ENCODE assay signal across 8 cellular contexts in genomic region chr11:33258631-33259184, GRCh38. TPM values are rescaled to one million over a fixed set of nuclear protein-coding genes. Genes with fewer than 3 reads are reported as not detected.
A peak's percentile ranks its signal among the peaks of the same experiment; 100 is the strongest.
DNase-seq lines count a peak whose midpoint lies in the region; ATAC-seq, FAIRE-seq and TF ChIP-seq lines count a peak whose summit lies in the region.

No MANE protein-coding gene starts in this region.

- intact Hi-C loops in HepG2 (cut with micrococcal nuclease; ENCODE audit: unreplicated experiment): loop anchor here (5.0 kb wide), 2 partner anchors 46 to 69 kb away; no protein-coding TSS in a partner anchor

- no peaks in the 10 kb centered on the region for H3K36me3 ChIP-seq in bronchial epithelial cell (ENCODE audit: control insufficient read depth, insufficient read depth, low read length)
- no peaks in the 10 kb centered on the region for H3K36me3 ChIP-seq in HepG2 (replicated peaks in 1 of 2; ENCODE audit: control insufficient read depth in 1 of 2, insufficient read depth in 2 of 2, low read length in 2 of 2)
- no peaks in the 10 kb centered on the region for H3K36me3 ChIP-seq in thoracic aorta

- H3K27me3 ChIP-seq in bronchial epithelial cell (ENCODE audit: control insufficient read depth, insufficient read depth, low read length) (no peaks in the 10 kb centered on the region), HepG2 (ENCODE audit: control insufficient read depth in 1 of 2, insufficient read depth in 2 of 2, low read length in 2 of 2) (no peaks in the 10 kb centered on the region; a peak in 1 of 5 replicates), thoracic aorta (replicated peaks; ENCODE audit: insufficient read depth) (no peaks in the 10 kb centered on the region)

- no peak for TF ChIP-seq RAD21 in HepG2 (CRISPR knock-in tag; IDR thresholded peaks at IDR 0.05)

- CTCF ChIA-PET in HepG2 (lab: Yijun Ruan, JAX; ENCODE audit: low intra/inter-chr PET ratio, low total read pairs): interaction anchor here (1.6 kb wide), 1 partner anchor 71 kb away, joined by 5 read pairs; no protein-coding TSS in a partner anchor

- DNase-seq in GM12865 (ENCODE audit: low read depth): no peak
- DNase-seq in HFF-Myc (ENCODE audit: extremely low read depth, low read depth): no peak
- peak; percentile 62 for DNase-seq in NOMO-1 treated with DMSO at 0.1 percent for 48 hours (lab: John Stamatoyannopoulos, UW; ENCODE audit: unreplicated experiment)
- DNase-seq in bronchial epithelial cell (ENCODE audit: low read depth): peak; percentile 71
- DNase-seq in HepG2 (ENCODE audit: low spot score): peak; percentile 53
- DNase-seq in thoracic aorta (ENCODE audit: low spot score): no peak
- no peak for DNase-seq in stimulated activated CD8-positive, alpha-beta memory T cell treated with anti-CD3 and anti-CD28 coated beads, Interleukin-4, amount 100 ng/mL, for 48 hours
- DNase-seq in GM20000 (ENCODE audit: low spot score): no peak

- H3K79me2 ChIP-seq in HepG2 (ENCODE audit: insufficient read depth, low read length): peaks cover 52% of the 10 kb centered on the region

- peak in 1 of 2 experiments; percentile 8; a peak in 1 of 4 replicates for TF ChIP-seq POLR2A in HepG2 (IDR thresholded peaks at IDR 0.05; ENCODE audit: insufficient read depth in 1 of 2, low read depth in 2 of 2, low read length in 2 of 2)

- peaks cover 38% of the 10 kb centered on the region for H4K20me1 ChIP-seq in HepG2 (ENCODE audit: insufficient read depth, low read length)

- FAIRE-seq in bronchial epithelial cell (lab: Jason Lieb, UNC): no peak
- FAIRE-seq in HepG2 (lab: Jason Lieb, UNC): no peak

- ATAC-seq in HepG2 (peak; percentile 28), thoracic aorta (ENCODE audit: insufficient number of reproducible peaks, low FRiP score, low read depth) (peak; percentile 7)

- POLR2A ChIA-PET in HepG2 (lab: Yijun Ruan, JAX): no interaction called here

- H3K27ac ChIP-seq in HepG2 (ENCODE audit: extremely low read length, insufficient read depth, low read length): peak overlapping the region; percentile 98
- peak overlapping the region; percentile 100 for H3K27ac ChIP-seq in thoracic aorta

- H3K4me2 ChIP-seq in HepG2 (ENCODE audit: low read depth, low read length): peak overlapping the region; percentile 72

- TF ChIP-seq EP300 in HepG2 (IDR thresholded peaks at IDR 0.05; ENCODE audit: low read depth in 2 of 2, low read length in 2 of 2) (no peak), HepG2 (CRISPR knock-in tag; IDR thresholded peaks at IDR 0.05; ENCODE audit: borderline replicate concordance) (no peak)

- TSS peak; percentile 45 for BruUV-seq in HepG2 (replicated peaks; lab: Mats Ljungman, UMichigan)

- H3K9me3 ChIP-seq in HepG2 (ENCODE audit: low read length) (no peaks in the 10 kb centered on the region), thoracic aorta (no peaks in the 10 kb centered on the region)

- WGBS in HepG2 (ENCODE audit: low lambda C conversion rate): 2% methylated on average over 10 of the region's 14 CpGs

- no peak overlapping the region for H2AFZ ChIP-seq in HepG2 (ENCODE audit: low read length)

- no peak for TF ChIP-seq CTCF in GM12865 (IDR thresholded peaks at IDR 0.05; ENCODE audit: insufficient read depth, low read depth, low read length, missing control alignments)
- no peak for TF ChIP-seq CTCF in HFF-Myc (IDR thresholded peaks at IDR 0.05; ENCODE audit: low read depth, low read length, missing control alignments)
- TF ChIP-seq CTCF in bronchial epithelial cell (IDR thresholded peaks at IDR 0.05; ENCODE audit: insufficient read depth, low read length, severe bottlenecking): no peak
- TF ChIP-seq CTCF in HepG2 (CRISPR knock-in tag; IDR thresholded peaks at IDR 0.05): no peak
- TF ChIP-seq CTCF in thoracic aorta (IDR thresholded peaks at IDR 0.05): no peak
- no peak for TF ChIP-seq CTCF in GM20000 (IDR thresholded peaks at IDR 0.05; ENCODE audit: extremely low read depth, missing control alignments)

- peaks cover 48% of the 10 kb centered on the region for H3K4me1 ChIP-seq in HepG2 (ENCODE audit: insufficient read depth, low read length)
- peaks cover 38 to 45% of the 10 kb centered on the region in 2 donors for H3K4me1 ChIP-seq in thoracic aorta (ENCODE audit: control insufficient read depth in 1 of 2, low read depth in 2 of 2)

- H3K9ac ChIP-seq in HepG2 (ENCODE audit: insufficient read depth, low read depth, low read length): peak overlapping the region; percentile 99

- peak overlapping the region; percentile 97 for H3K4me3 ChIP-seq in GM12865 (ENCODE audit: low read depth, low read length)
- H3K4me3 ChIP-seq in HFF-Myc (replicated peaks; ENCODE audit: low read depth, low read length): peak overlapping the region; percentile 72
- peak overlapping the region; percentile 99 for H3K4me3 ChIP-seq in bronchial epithelial cell (ENCODE audit: low read depth, low read length)
- H3K4me3 ChIP-seq in HepG2 (replicated peaks in 1 of 3; ENCODE audit: insufficient read depth in 1 of 3, low read depth in 2 of 3, low read length in 3 of 3): peak overlapping the region; percentile 98 to 100 (median 99)
- H3K4me3 ChIP-seq in thoracic aorta: peak overlapping the region; percentile 98

- in situ Hi-C loops in HepG2 (cut with HindIII; ENCODE audit: extremely low pct_ligation_motif_present, low pct_unique_long_range_greater_than_20kb): no loop called here

TF ChIP-seq in HepG2, 621 proteins besides CTCF, POLR2A, EP300 and RAD21 (continues in another document):
- TF ChIP-seq ZBTB2 (CRISPR knock-in tag; IDR thresholded peaks at IDR 0.05; ENCODE audit: low read depth) (no peak), KLF11 (CRISPR knock-in tag; IDR thresholded peaks at IDR 0.05) (peak; percentile 18), WIZ (CRISPR knock-in tag; IDR thresholded peaks at IDR 0.05) (no peak), TGIF2 (CRISPR knock-in tag; IDR thresholded peaks at IDR 0.05) (0 out of 2 replicates have a peak, but pooled peaks have one; percentile 7), MXI1 (IDR thresholded peaks at IDR 0.05; ENCODE audit: borderline replicate concordance, low read depth, low read length) (no peak), SSRP1 (CRISPR knock-in tag; IDR thresholded peaks at IDR 0.05) (0 out of 2 replicates have a peak, but pooled peaks have one; percentile 79), FOXK2 (IDR thresholded peaks at IDR 0.05) (peak; percentile 48; the same call in 1 of the 2 replicates), AGO1 (IDR thresholded peaks at IDR 0.05; ENCODE audit: low read depth, low read length, poor library complexity, severe bottlenecking) (no peak), ZNF331 (CRISPR knock-in tag; IDR thresholded peaks at IDR 0.05) (no peak), ATRX (CRISPR knock-in tag; IDR thresholded peaks at IDR 0.05; ENCODE audit: borderline replicate concordance) (no peak), HNRNPLL (IDR thresholded peaks at IDR 0.05; ENCODE audit: low read depth, low read length, poor library complexity, severe bottlenecking) (peak; percentile 95), SAP130 (CRISPR knock-in tag; IDR thresholded peaks at IDR 0.05; ENCODE audit: low read depth) (peak; percentile 0; the same call in 1 of the 2 replicates), CCDC6 (CRISPR knock-in tag; IDR thresholded peaks at IDR 0.05) (no peak), PBX3 (CRISPR knock-in tag; IDR thresholded peaks at IDR 0.05; ENCODE audit: borderline replicate concordance) (0 out of 2 replicates have a peak, but pooled peaks have one; percentile 18)

RNA-seq across cellular contexts. Expression of gene HIPK3, which starts 1.5 kb away (rescaled TPM):
- total RNA-seq in bronchial epithelial cell (72.5 and 100 TPM in 2 replicates), HepG2 (2016; rRNA removed; fragmentation: Illumina TruSeq; extraction: Trizol) (39.8 and 44.3 TPM in 2 replicates), thoracic aorta (100 to 1,000 TPM; 125 to 311 TPM)
- 246 and 276 TPM in 2 replicates for total RNA-seq in HepG2 (2016; cell fraction: cytosol; rRNA removed; fragmentation: Illumina TruSeq; extraction: Trizol; ENCODE audit: low read depth)
- 37.6 and 42.6 TPM in 2 replicates for total RNA-seq in HepG2 (2016; cell fraction: insoluble cytoplasmic fraction; rRNA removed; fragmentation: Illumina TruSeq; extraction: Trizol)
- 125 and 146 TPM in 2 replicates for total RNA-seq in HepG2 (2016; cell fraction: membrane; rRNA removed; fragmentation: Illumina TruSeq; extraction: Trizol)
- total RNA-seq in HepG2 (2016; cell fraction: nucleus; rRNA removed; fragmentation: Illumina TruSeq; extraction: Trizol): 22.4 and 25.3 TPM in 2 replicates
- 18.2 and 20.5 TPM in 2 replicates for polyA plus RNA-seq in HepG2 (2011; rRNA removed)
- polyA plus RNA-seq in HepG2 (2011; cell fraction: cytosol; rRNA removed): 9.4 and 14.2 TPM in 2 replicates
- 12.6 TPM in 2 replicates for polyA plus RNA-seq in HepG2 (2011; cell fraction: nucleus; rRNA removed)
- polyA plus RNA-seq in HepG2 (2012): 14.7 and 16.7 TPM in 2 replicates
- polyA plus RNA-seq in HepG2 (2016; cell fraction: cytosol; fragmentation: Illumina TruSeq; extraction: Trizol; ENCODE audit: low read depth): 0.45 and 0.57 TPM in 2 replicates
- 20.1 and 22.2 TPM in 2 replicates for polyA plus RNA-seq in HepG2 (2016; cell fraction: insoluble cytoplasmic fraction; fragmentation: Illumina TruSeq; extraction: Trizol; ENCODE audit: low read depth)
- 3.7 and 4.1 TPM in 2 replicates for polyA plus RNA-seq in HepG2 (2016; cell fraction: membrane; fragmentation: Illumina TruSeq; extraction: Trizol; ENCODE audit: low read depth)
- 19.0 and 19.1 TPM in 2 replicates for polyA plus RNA-seq in HepG2 (2016; cell fraction: nucleus; fragmentation: Illumina TruSeq; extraction: Trizol; ENCODE audit: insufficient read depth, low read depth)
- 44.7 and 93.7 TPM in 2 replicates for polyA minus RNA-seq in HepG2 (2011; rRNA and poly(A)+ RNA removed; ENCODE audit: low replicate concordance)
- polyA minus RNA-seq in HepG2 (2011; cell fraction: cytosol; rRNA and poly(A)+ RNA removed): 51.6 and 72.1 TPM in 2 replicates
- 40.9 and 51.1 TPM in 2 replicates for polyA minus RNA-seq in HepG2 (2011; cell fraction: nucleus; rRNA and poly(A)+ RNA removed)

Comparison
In these comparisons a context has a peak if more than half of its experiments do, and no peak if none do; other contexts are left out.
1. DNase-seq: peak in NOMO-1 treated with DMSO at 0.1 percent for 48 hours (single experiment), bronchial epithelial cell (single experiment) and HepG2 (single experiment); none in GM12865 (single experiment), HFF-Myc (single experiment), thoracic aorta (single experiment), stimulated activated CD8-positive, alpha-beta memory T cell treated with anti-CD3 and anti-CD28 coated beads, Interleukin-4, amount 100 ng/mL, for 48 hours (single experiment) and GM20000 (single experiment).
2. Peak in every context shown above with its lines, with median percentiles within 50 percentile points of each other: H3K4me3 ChIP-seq.